ENCODE assay signal across 22 cellular contexts in genomic region chr7:107473975-107474598, GRCh38. TPM values are rescaled to one million over a fixed set of nuclear protein-coding genes. Genes with fewer than 3 reads are reported as not detected.
"Had no signal": no experiment of that assay in that cellular context is flagged by ENCODE, and none has a peak within 500 bp of the region (broad histone marks: within the 10 kb centered on the region; RNA-seq: fewer than 3 reads in every experiment).

No MANE protein-coding gene starts in this region.

- H3K4me1 ChIP-seq: foreskin keratinocyte had no signal

- DNase-seq: activated B cell treated with CpG ODN at 0.5 μM for 24 hours; activated CD4-positive, alpha-beta memory T cell treated with anti-CD3 and anti-CD28 coated beads for 36 hours; activated CD4-positive, alpha-beta T cell treated with anti-CD3 and anti-CD28 coated beads for 4 hours; activated effector memory CD4-positive, alpha-beta T cell treated with Interleukin-2 at 50 U/mL for 16 hours; activated naive CD4-positive, alpha-beta T cell treated with anti-CD3 and anti-CD28 coated beads, Interleukin-2, amount 50 U/mL, for 16 hours; activated naive CD8-positive, alpha-beta T cell treated with anti-CD3 and anti-CD28 coated beads, Interleukin-2, amount 50 U/mL, for 24 hours; activated T-cell treated with anti-CD3 and anti-CD28 coated beads, Interleukin-2, amount 50 U/mL, for 72 hours; dermis blood vessel endothelial cell; effector memory CD4-positive, alpha-beta T cell; foreskin keratinocyte; hippocampal formation; occipital lobe; stimulated activated CD4-positive, alpha-beta T cell treated with anti-CD3 and anti-CD28 coated beads, Interleukin-4, amount 100 ng/mL, for 24 hours; stimulated activated naive CD4-positive, alpha-beta T cell treated with Interleukin-2 at 50 U/mL for 16 hours; upper lobe of left lung had no signal

- H3K4me3 Mint-ChIP-seq: activated B cell treated with CpG ODN at 0.5 μM for 24 hours; activated CD4-positive, alpha-beta memory T cell treated with anti-CD3 and anti-CD28 coated beads for 36 hours; activated naive CD8-positive, alpha-beta T cell treated with anti-CD3 and anti-CD28 coated beads, Interleukin-2, amount 50 U/mL, for 24 hours; activated T-cell treated with anti-CD3 and anti-CD28 coated beads, Interleukin-2, amount 50 U/mL, for 72 hours; memory B cell; neural crest cell; T-helper 1 cell treated with Interleukin-12 subunit alpha and Interleukin-12 subunit beta and Interleukin-4 antibody, amounts not matched to agents 30 μg/mL and 1 μg/mL, for 36 hours had no signal

- H3K27ac Mint-ChIP-seq: activated B cell treated with CpG ODN at 0.5 μM for 24 hours; activated CD4-positive, alpha-beta memory T cell treated with anti-CD3 and anti-CD28 coated beads for 36 hours; activated naive CD8-positive, alpha-beta T cell treated with anti-CD3 and anti-CD28 coated beads, Interleukin-2, amount 50 U/mL, for 24 hours; memory B cell; T-helper 1 cell treated with Interleukin-12 subunit alpha and Interleukin-12 subunit beta and Interleukin-4 antibody, amounts not matched to agents 30 μg/mL and 1 μg/mL, for 36 hours had no signal

- H3K4me3 ChIP-seq: upper lobe of left lung had no signal

- H3K36me3 ChIP-seq: upper lobe of left lung had no signal

- H3K9me3 ChIP-seq: upper lobe of left lung had no signal

- H3K27me3 Mint-ChIP-seq: activated B cell treated with CpG ODN at 0.5 μM for 24 hours; activated CD4-positive, alpha-beta memory T cell treated with anti-CD3 and anti-CD28 coated beads for 36 hours; activated naive CD8-positive, alpha-beta T cell treated with anti-CD3 and anti-CD28 coated beads, Interleukin-2, amount 50 U/mL, for 24 hours; memory B cell had no signal

- H3K36me3 Mint-ChIP-seq: activated CD4-positive, alpha-beta memory T cell treated with anti-CD3 and anti-CD28 coated beads for 36 hours had no signal

- H3K4me1 Mint-ChIP-seq: activated naive CD8-positive, alpha-beta T cell treated with anti-CD3 and anti-CD28 coated beads, Interleukin-2, amount 50 U/mL, for 24 hours had no signal

- H3K9me3 Mint-ChIP-seq: activated B cell treated with CpG ODN at 0.5 μM for 24 hours; activated CD4-positive, alpha-beta memory T cell treated with anti-CD3 and anti-CD28 coated beads for 36 hours; activated naive CD8-positive, alpha-beta T cell treated with anti-CD3 and anti-CD28 coated beads, Interleukin-2, amount 50 U/mL, for 24 hours; activated T-cell treated with anti-CD3 and anti-CD28 coated beads, Interleukin-2, amount 50 U/mL, for 72 hours; memory B cell; neural crest cell; T-helper 1 cell treated with Interleukin-12 subunit alpha and Interleukin-12 subunit beta and Interleukin-4 antibody, amounts not matched to agents 30 μg/mL and 1 μg/mL, for 36 hours had no signal

- H3K27me3 ChIP-seq: foreskin keratinocyte, upper lobe of left lung had no signal

- ATAC-seq: activated naive CD8-positive, alpha-beta T cell treated with anti-CD3 and anti-CD28 coated beads, Interleukin-2, amount 50 U/mL, for 24 hours; activated T-cell treated with anti-CD3 and anti-CD28 coated beads, Interleukin-2, amount 50 U/mL, for 72 hours; foreskin keratinocyte had no signal

- H3K27ac ChIP-seq: foreskin keratinocyte, upper lobe of left lung had no signal

RNA-seq across cellular contexts. Expression of gene GPR22, which starts 4.2 kb away (rescaled TPM):
- total RNA-seq: activated B cell treated with CpG ODN at 0.5 μM for 24 hours; activated CD4-positive, alpha-beta memory T cell treated with anti-CD3 and anti-CD28 coated beads for 36 hours; activated T-cell treated with anti-CD3 and anti-CD28 coated beads, Interleukin-2, amount 50 U/mL, for 72 hours; foreskin keratinocyte; glomerular endothelial cell; lower leg skin; myocyte; upper lobe of left lung had no signal
- polyA plus RNA-seq: esophagus, foreskin keratinocyte had no signal
